In the genomic region with DNA sequence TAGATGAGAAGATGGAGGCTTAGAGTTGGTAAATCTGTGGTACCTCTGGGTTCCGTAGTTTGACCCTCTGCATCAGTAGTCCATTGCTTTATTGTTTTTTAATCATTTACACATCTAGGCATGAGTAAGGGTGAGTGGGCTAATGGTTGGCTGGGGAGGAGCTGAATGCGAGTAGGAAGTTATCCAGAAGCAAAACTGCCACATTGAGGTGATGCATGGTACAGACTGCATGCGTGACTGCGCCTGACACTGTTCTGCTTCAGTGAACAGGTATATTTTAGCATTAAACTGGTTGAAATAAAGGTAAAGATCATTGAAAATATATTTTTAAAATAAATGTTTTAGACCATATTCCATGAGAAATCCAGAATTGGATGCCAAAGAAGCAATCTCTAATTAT, we compare ENCODE assay signal across 30 cellular contexts. TPM values are rescaled to one million over a fixed set of nuclear protein-coding genes. Genes with fewer than 3 reads are reported as not detected.
"Had no signal": no experiment of that assay in that cellular context is flagged by ENCODE, and none has a peak within 500 bp of the region (broad histone marks: within the 10 kb centered on the region; RNA-seq: fewer than 3 reads in every experiment).

No MANE protein-coding gene starts in this region.

- DNase-seq: activated B cell treated with CpG ODN at 0.5 μM for 24 hours; activated CD4-positive, alpha-beta T cell treated with anti-CD3 and anti-CD28 coated beads for 48 hours; activated CD4-positive, alpha-beta T cell treated with anti-CD3 and anti-CD28 coated beads, Interleukin-2, amount 50 U/mL, for 1 hour; activated CD4-positive, alpha-beta T cell treated with anti-CD3 and anti-CD28 coated beads, Interleukin-2, amount 50 U/mL, for 48 hours; activated CD8-positive, alpha-beta memory T cell treated with anti-CD3 and anti-CD28 coated beads for 24 hours; activated CD8-positive, alpha-beta memory T cell treated with anti-CD3 and anti-CD28 coated beads, Interleukin-2, amount 50 U/mL, for 48 hours; activated CD8-positive, alpha-beta T cell treated with anti-CD3 and anti-CD28 coated beads for 36 hours; activated gamma-delta T cell; activated naive CD4-positive, alpha-beta T cell; activated naive CD8-positive, alpha-beta T cell treated with anti-CD3 and anti-CD28 coated beads for 36 hours; activated naive CD8-positive, alpha-beta T cell treated with anti-CD3 and anti-CD28 coated beads, Interleukin-2, amount 50 U/mL, for 24 hours; activated T-cell treated with anti-CD3 and anti-CD28 coated beads for 4 hours; activated T-cell treated with anti-CD3 and anti-CD28 coated beads, Interleukin-2, amount 50 U/mL, for 24 hours; activated T-cell treated with anti-CD3 and anti-CD28 coated beads, Interleukin-2, amount 50 U/mL, for 72 hours; amygdala; aorta; body of pancreas; cortex of kidney; dermis blood vessel endothelial cell; effector CD4-positive, alpha-beta T cell; effector memory CD8-positive, alpha-beta T cell; erythroblast; foreskin keratinocyte; gastrocnemius medialis; heart right ventricle; T-helper 2 cell; WERI-Rb-1 had no signal

RNA-seq across cellular contexts. Expression of a gene that starts 53.8 kb away (rescaled TPM):
- total RNA-seq: esophagus muscularis mucosa had no signal

RNA-seq across cellular contexts. Expression of a gene that starts 55.1 kb away (rescaled TPM):
- total RNA-seq: activated B cell treated with CpG ODN at 0.5 μM for 24 hours; activated CD8-positive, alpha-beta T cell treated with anti-CD3 and anti-CD28 coated beads for 36 hours; activated naive CD8-positive, alpha-beta T cell treated with anti-CD3 and anti-CD28 coated beads for 36 hours; activated T-cell treated with anti-CD3 and anti-CD28 coated beads, Interleukin-2, amount 50 U/mL, for 72 hours; chondrocyte; dermis blood vessel endothelial cell; esophagus muscularis mucosa; foreskin keratinocyte; gastrocnemius medialis; heart right ventricle; T-helper 1 cell treated with Interleukin-12 subunit alpha and Interleukin-12 subunit beta and Interleukin-4 antibody, amounts not matched to agents 30 ng/mL and 1 ng/mL, for 36 hours had no signal
- polyA plus RNA-seq: foreskin keratinocyte, heart right ventricle had no signal
